Comparison of ENCODE assay signal across 6 cellular contexts in genomic region chr3:10053054-10053453, GRCh38. TPM values are rescaled to one million over a fixed set of nuclear protein-coding genes. Genes with fewer than 3 reads are reported as not detected.
"Had no signal": no experiment of that assay in that cellular context is flagged by ENCODE, and none has a peak within 500 bp of the region (broad histone marks: within the 10 kb centered on the region; RNA-seq: fewer than 3 reads in every experiment).

No MANE protein-coding gene starts in this region.

RNA-seq across cellular contexts. Expression of gene FANCD2OS, which starts 55.0 kb away (rescaled TPM):
- total RNA-seq: HepG2, HT-29, HT1080, IMR-90, K562 had no signal
- polyA plus RNA-seq: HepG2, IgD-negative memory B cell, IMR-90, K562 had no signal
